ENCODE assay signal across 9 cellular contexts in genomic region chr19:459724-460511, GRCh38. TPM values are rescaled to one million over a fixed set of nuclear protein-coding genes. Genes with fewer than 3 reads are reported as not detected.
A peak's percentile ranks its signal among the peaks of the same experiment; 100 is the strongest.
DNase-seq lines count a peak whose midpoint lies in the region; ATAC-seq and TF ChIP-seq lines count a peak whose summit lies in the region.
"Had no signal": no experiment of that assay in that cellular context is flagged by ENCODE, and none has a peak within 500 bp of the region (broad histone marks: within the 10 kb centered on the region; RNA-seq: fewer than 3 reads in every experiment).

No MANE protein-coding gene starts in this region.

- H3K18ac ChIP-seq in IMR-90 (ENCODE audit: low read depth, low read length) = no peak overlapping the region

- no peak overlapping the region for H3K4ac ChIP-seq in IMR-90 (ENCODE audit: low read depth, low read length)

- H3K36me3 Mint-ChIP-seq in T-helper 17 cell (ENCODE audit: low read depth) = no peaks in the 10 kb centered on the region

- H3K4me3 Mint-ChIP-seq in T-helper 17 cell = peak overlapping the region; percentile 74
- peak overlapping the region; percentile 53 to 60 for H3K4me3 Mint-ChIP-seq in stimulated activated naive CD8-positive, alpha-beta T cell treated with anti-CD3 and anti-CD28 coated beads, Interleukin-15, amount 100 ng/mL, for 72 hours
- H3K4me3 Mint-ChIP-seq: dendritic cell treated with granulocyte-macrophage colony-stimulating factor and Interleukin-4, amounts not matched to agents 40 ng/mL and 50 ng/mL, for 4 days had no signal

- ATAC-seq in IMR-90 (ENCODE audit: low read depth) = peak; percentile 79
- peak; percentile 49 for ATAC-seq in T-helper 17 cell
- peak; percentile 69 for ATAC-seq in stimulated activated naive CD8-positive, alpha-beta T cell treated with anti-CD3 and anti-CD28 coated beads, Interleukin-15, amount 100 ng/mL, for 72 hours
- ATAC-seq in GM21619 (IDR thresholded peaks at IDR 0.05; ENCODE audit: unreplicated experiment) = no peak

- no peak overlapping the region for H4K91ac ChIP-seq in IMR-90 (ENCODE audit: insufficient read depth, low read depth, low read length)

- H3K23ac ChIP-seq in IMR-90 (ENCODE audit: low read depth, low read length) = no peak overlapping the region

- H3K9me3 ChIP-seq in IMR-90 (ENCODE audit: control insufficient read depth, insufficient read depth, low read length) = no peaks in the 10 kb centered on the region; the same call in 1 of the 2 replicates
- H3K9me3 ChIP-seq in T-helper 17 cell (ENCODE audit: control insufficient read depth, low read length, poor library complexity, severe bottlenecking) = no peaks in the 10 kb centered on the region
- H3K9me3 ChIP-seq in effector memory CD4-positive, alpha-beta T cell (ENCODE audit: control insufficient read depth, low read length) = no peaks in the 10 kb centered on the region

- H3K14ac ChIP-seq in IMR-90 (replicated peaks; ENCODE audit: low read depth, low read length) = no peak overlapping the region

- H2BK15ac ChIP-seq in IMR-90 (ENCODE audit: low read depth, low read length) = no peak overlapping the region

- H2BK5ac ChIP-seq in IMR-90 (ENCODE audit: low read depth, low read length, poor library complexity, severe bottlenecking) = no peak overlapping the region

- POLR2A ChIA-PET in IMR-90 (lab: Charles Lee; ENCODE audit: unreplicated experiment) = no interaction called here

- dilution Hi-C loops in IMR-90 (cut with HindIII; ENCODE audit: low sequenced_read_pairs, unreplicated experiment) = no loop called here

- TF ChIP-seq POLR2A in IMR-90 (IDR thresholded peaks at IDR 0.05; ENCODE audit: low read depth, low read length) = no peak

- peak overlapping the region; percentile 63 for H3K4me3 ChIP-seq in IMR-90 (ENCODE audit: insufficient read depth, low read depth, low read length)
- H3K4me3 ChIP-seq in effector memory CD4-positive, alpha-beta T cell (ENCODE audit: insufficient read depth, low read depth, low read length, poor library complexity, severe bottlenecking) = peak overlapping the region; percentile 39

- H2AK5ac ChIP-seq in IMR-90 (ENCODE audit: low read depth, low read length) = 0 out of 2 replicates have a peak overlapping the region, but pooled peaks have one; percentile 46

- peaks cover 19% of the 10 kb centered on the region for H3K27me3 Mint-ChIP-seq in T-helper 17 cell
- H3K27me3 Mint-ChIP-seq in stimulated activated naive CD8-positive, alpha-beta T cell treated with anti-CD3 and anti-CD28 coated beads, Interleukin-15, amount 100 ng/mL, for 72 hours = peaks cover 28% of the 10 kb centered on the region

- peak overlapping the region; percentile 92 for H2AFZ ChIP-seq in IMR-90 (replicated peaks; ENCODE audit: low read length, poor library complexity)

- H3K36me3 ChIP-seq in IMR-90 (ENCODE audit: control insufficient read depth, insufficient read depth, low read length) = no peaks in the 10 kb centered on the region
- H3K36me3 ChIP-seq in effector memory CD4-positive, alpha-beta T cell (ENCODE audit: control insufficient read depth, insufficient read depth, low read length) = no peaks in the 10 kb centered on the region

- no peak for TF ChIP-seq RAD21 in IMR-90 (IDR thresholded peaks at IDR 0.05; ENCODE audit: low read length)

- peak; percentile 53 for DNase-seq in AG08395 (ENCODE audit: low spot score)
- peak; percentile 27 for DNase-seq in IMR-90
- no peak for DNase-seq in T-helper 17 cell
- no peak for DNase-seq in effector memory CD4-positive, alpha-beta T cell
- peak; percentile 43 to 76 for DNase-seq in lung microvascular endothelial cell (ENCODE audit: low read depth in 2 of 2)
- peak in 1 of 2 donors; percentile 10 for DNase-seq in stimulated activated naive CD8-positive, alpha-beta T cell treated with anti-CD3 and anti-CD28 coated beads, Interleukin-15, amount 100 ng/mL, for 72 hours
- no peak for DNase-seq in effector CD8-positive, alpha-beta T cell (lab: John Stamatoyannopoulos, UW)

- CTCF ChIA-PET in IMR-90 (lab: Yijun Ruan, JAX) = no interaction called here

- no peak for TF ChIP-seq CTCF in IMR-90 (conservative IDR thresholded peaks at IDR 0.05; ENCODE audit: low read depth, low read length)

- no peak overlapping the region; the same call in 1 of the 2 replicates for H3K27ac ChIP-seq in IMR-90 (ENCODE audit: insufficient read depth, low read length)
- no peak overlapping the region for H3K27ac ChIP-seq in effector memory CD4-positive, alpha-beta T cell (ENCODE audit: insufficient read depth, low read length, poor library complexity, severe bottlenecking)

- H2AK9ac ChIP-seq in IMR-90 (replicated peaks; ENCODE audit: low read depth, low read length, poor library complexity) = peak overlapping the region; percentile 71

- BruUV-seq in IMR-90 (replicated peaks; lab: Mats Ljungman, UMichigan) = no TSS peak

- H3K9me3 Mint-ChIP-seq in stimulated activated naive CD8-positive, alpha-beta T cell treated with anti-CD3 and anti-CD28 coated beads, Interleukin-15, amount 100 ng/mL, for 72 hours = peaks cover 5 to 7% of the 10 kb centered on the region in 2 donors

- H3K79me1 ChIP-seq in IMR-90 (ENCODE audit: low read depth in 1 of 2, low read length in 2 of 2) = no peaks in the 10 kb centered on the region

- intact Hi-C loops in IMR-90 (cut with micrococcal nuclease) = no loop called here

- H3K4me1 ChIP-seq in IMR-90 (ENCODE audit: control insufficient read depth, insufficient read depth, low read length) = peaks cover 3% of the 10 kb centered on the region; the same call in 1 of the 2 replicates
- H3K4me1 ChIP-seq in effector memory CD4-positive, alpha-beta T cell (ENCODE audit: control insufficient read depth, insufficient read depth, low read length, poor library complexity, severe bottlenecking) = peaks cover 9% of the 10 kb centered on the region

- peaks cover 20% of the 10 kb centered on the region for H3K27me3 ChIP-seq in IMR-90 (ENCODE audit: control insufficient read depth, insufficient read depth, low read length)
- peaks cover 27% of the 10 kb centered on the region for H3K27me3 ChIP-seq in effector memory CD4-positive, alpha-beta T cell (replicated peaks; ENCODE audit: control insufficient read depth, insufficient read depth, low read length, poor library complexity, severe bottlenecking)

- H3K4me1 Mint-ChIP-seq in T-helper 17 cell = peaks cover 3% of the 10 kb centered on the region
- H3K4me1 Mint-ChIP-seq in stimulated activated naive CD8-positive, alpha-beta T cell treated with anti-CD3 and anti-CD28 coated beads, Interleukin-15, amount 100 ng/mL, for 72 hours = peaks cover 6% of the 10 kb centered on the region

- in situ Hi-C loops in IMR-90 (cut with MboI; ENCODE audit: low sequenced_read_pairs) = no loop called here

- H3K9ac ChIP-seq in IMR-90 (ENCODE audit: low read depth, low read length) = peak overlapping the region; percentile 12; the same call in 1 of the 2 replicates

- no peak overlapping the region for H3K27ac Mint-ChIP-seq in T-helper 17 cell
- H3K27ac Mint-ChIP-seq in stimulated activated naive CD8-positive, alpha-beta T cell treated with anti-CD3 and anti-CD28 coated beads, Interleukin-15, amount 100 ng/mL, for 72 hours = no peak overlapping the region
- H3K27ac Mint-ChIP-seq: dendritic cell treated with granulocyte-macrophage colony-stimulating factor and Interleukin-4, amounts not matched to agents 40 ng/mL and 50 ng/mL, for 4 days had no signal

- no peak overlapping the region for H2BK120ac ChIP-seq in IMR-90 (ENCODE audit: low read depth, low read length)

- H4K20me1 ChIP-seq in IMR-90 (ENCODE audit: insufficient read depth, low read length) = no peaks in the 10 kb centered on the region

- H4K8ac ChIP-seq in IMR-90 (ENCODE audit: low read depth in 2 of 2, low read length in 2 of 2) = peak overlapping the region in 1 of 2 experiments; percentile 60; a peak in 1 of 4 replicates

- WGBS in IMR-90 (ENCODE audit: extremely low coverage in 2 of 2, insufficient read length in 1 of 2), 2 experiments = 7% methylated on average over 9 of the region's 66 CpGs; no CpG with 5 or more reads in 1 of the 2 experiments

- H4K5ac ChIP-seq in IMR-90 (ENCODE audit: low read depth, low read length) = no peak overlapping the region

- H3K9me1 ChIP-seq in IMR-90 (ENCODE audit: insufficient read depth, low read length) = no peaks in the 10 kb centered on the region

- H3K4me2 ChIP-seq in IMR-90 (ENCODE audit: low read depth, low read length) = peak overlapping the region; percentile 67

- no peak overlapping the region for H2BK20ac ChIP-seq in IMR-90 (ENCODE audit: low read depth, low read length)

- no peak overlapping the region for H3K56ac ChIP-seq in IMR-90 (ENCODE audit: extremely low read depth, insufficient read depth, low read length)

RNA-seq across cellular contexts. Expression of gene SHC2, which starts 0.9 kb away (rescaled TPM):
- under 0.01 TPM in 1 of 2 replicates, not detected in the other for total RNA-seq in IMR-90 (2012; rRNA removed)
- 0.68 and 0.72 TPM in 2 replicates for polyA plus RNA-seq in IMR-90 (2012; rRNA removed)
- 0.14 and 0.65 TPM in 2 replicates for polyA plus RNA-seq in IMR-90 (2012; cell fraction: cytosol; rRNA removed)
- polyA plus RNA-seq in IMR-90 (2012; cell fraction: nucleus; rRNA removed; ENCODE audit: low replicate concordance) = 5.9 and 6.9 TPM in 2 replicates
- not detected for total RNA-seq in T-helper 17 cell
- total RNA-seq in lung microvascular endothelial cell = 4.4 and 28.4 TPM in 2 replicates

RNA-seq across cellular contexts. Expression of gene MADCAM1, which starts 36.4 kb away (rescaled TPM):
- not detected in 2 replicates for total RNA-seq in IMR-90 (2012; rRNA removed)
- polyA plus RNA-seq in IMR-90 (2012; rRNA removed) = 0.24 and 0.26 TPM in 2 replicates
- polyA plus RNA-seq in IMR-90 (2012; cell fraction: cytosol; rRNA removed) = 0.35 TPM in 1 of 2 replicates, not detected in the other
- polyA plus RNA-seq in IMR-90 (2012; cell fraction: nucleus; rRNA removed; ENCODE audit: low replicate concordance) = 1.1 and 2.5 TPM in 2 replicates
- under 1 TPM; 0.15 to 0.31 TPM for total RNA-seq in T-helper 17 cell
- total RNA-seq in lung microvascular endothelial cell = under 0.01 TPM in 1 of 2 replicates, not detected in the other

RNA-seq across cellular contexts. Expression of gene TPGS1, which starts 47.4 kb away (rescaled TPM):
- total RNA-seq in IMR-90 (2012; rRNA removed) (2.7 and 4.2 TPM in 2 replicates), T-helper 17 cell (10 to 100 TPM; 24.3 to 24.8 TPM), lung microvascular endothelial cell (26.4 and 29.4 TPM in 2 replicates)
- 6.3 and 13.9 TPM in 2 replicates for polyA plus RNA-seq in IMR-90 (2012; rRNA removed)
- polyA plus RNA-seq in IMR-90 (2012; cell fraction: cytosol; rRNA removed) = 13.7 and 31.3 TPM in 2 replicates
- polyA plus RNA-seq in IMR-90 (2012; cell fraction: nucleus; rRNA removed; ENCODE audit: low replicate concordance) = 5.7 and 24.7 TPM in 2 replicates

RNA-seq across cellular contexts. Expression of gene C2CD4C, which starts 51.0 kb away (rescaled TPM):
- total RNA-seq in IMR-90 (2012; rRNA removed) (under 0.01 TPM in 2 replicates), T-helper 17 cell (not detected), lung microvascular endothelial cell (2.0 and 7.5 TPM in 2 replicates)
- polyA plus RNA-seq in IMR-90 (2012; rRNA removed) = 0.07 and 0.09 TPM in 2 replicates
- 0.08 and 0.15 TPM in 2 replicates for polyA plus RNA-seq in IMR-90 (2012; cell fraction: cytosol; rRNA removed)
- polyA plus RNA-seq in IMR-90 (2012; cell fraction: nucleus; rRNA removed; ENCODE audit: low replicate concordance) = 0.31 and 0.67 TPM in 2 replicates

Comparison
In these comparisons a context has a peak if more than half of its experiments do, and no peak if none do; other contexts are left out.
1. DNase-seq: peak in AG08395 (single experiment), IMR-90 (single experiment) and lung microvascular endothelial cell (2 of 2); none in T-helper 17 cell (0 of 3), effector memory CD4-positive, alpha-beta T cell (0 of 3) and effector CD8-positive, alpha-beta T cell (single experiment).